14 cellular contexts compared by ENCODE assay signal in the genomic region with DNA sequence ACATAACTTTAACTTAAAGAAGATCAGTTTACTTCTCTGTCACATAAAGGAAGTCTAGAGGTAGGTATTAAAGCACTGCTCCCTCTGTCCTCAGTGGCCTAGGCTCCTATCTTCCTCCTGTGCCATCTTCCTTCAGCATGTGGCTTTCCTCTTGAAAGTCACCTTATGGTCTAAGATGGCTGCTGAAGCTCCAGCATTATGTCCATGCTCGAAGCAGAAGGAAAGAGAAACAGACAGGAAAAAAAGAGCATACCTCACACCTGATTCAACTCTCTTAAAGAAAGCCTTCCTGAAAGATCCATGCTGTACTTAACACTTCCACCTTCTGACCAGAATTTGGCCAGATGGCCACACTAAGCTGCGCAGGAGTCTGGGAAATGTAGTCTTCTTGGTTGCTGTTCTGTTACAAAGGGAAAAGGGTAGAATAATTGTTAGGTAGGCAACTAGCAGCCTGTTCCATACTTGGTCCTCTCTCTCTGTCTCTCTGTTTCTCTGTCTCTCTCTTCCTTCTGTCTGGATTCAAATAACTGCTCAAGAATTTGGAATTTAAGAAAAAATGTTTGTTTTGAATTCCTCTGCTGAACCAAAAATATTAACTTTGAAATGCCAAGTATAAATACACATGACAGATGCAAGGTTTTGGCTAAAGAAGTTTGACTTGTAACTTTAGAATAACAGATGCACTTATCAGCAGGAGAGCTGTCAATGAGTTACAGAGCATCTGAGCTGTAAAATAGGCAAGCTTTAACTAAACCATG. TPM values are rescaled to one million over a fixed set of nuclear protein-coding genes. Genes with fewer than 3 reads are reported as not detected.
DNase-seq lines count a peak whose midpoint lies in the region; ATAC-seq, FAIRE-seq and TF ChIP-seq lines count a peak whose summit lies in the region.
"Had no signal": no experiment of that assay in that cellular context is flagged by ENCODE, and none has a peak within 500 bp of the region (broad histone marks: within the 10 kb centered on the region; RNA-seq: fewer than 3 reads in every experiment).

No MANE protein-coding gene starts in this region.

- H3K4me3 ChIP-seq in H1 (ENCODE audit: extremely low read depth in 1 of 4, insufficient read depth in 2 of 4, low read depth in 3 of 4, low read length in 4 of 4) (no peak overlapping the region), osteoblast (ENCODE audit: insufficient read depth, low read length) (no peak overlapping the region)
- H3K4me3 ChIP-seq: tibial nerve had no signal

- DNase-seq in GM03348 (ENCODE audit: low spot score) = peak; percentile 66
- DNase-seq in NCI-H524 (lab: John Stamatoyannopoulos, UW) = peak; percentile 43 to 78
- DNase-seq in H1 (ENCODE audit: low read depth in 1 of 2, low spot score in 2 of 2) = no peak
- DNase-seq in osteoblast (ENCODE audit: insufficient read length, low spot score, missing footprints) = peak; percentile 38
- no peak for DNase-seq in NCI-H226
- no peak for DNase-seq in activated CD4-positive, alpha-beta memory T cell treated with anti-CD3 and anti-CD28 coated beads for 36 hours
- DNase-seq: activated CD4-positive, CD25-positive, alpha-beta regulatory T cell treated with anti-CD3 and anti-CD28 coated beads, Interleukin-2, amount 50 U/mL, for 72 hours had no signal

- H3K4me1 Mint-ChIP-seq in activated CD4-positive, alpha-beta memory T cell treated with anti-CD3 and anti-CD28 coated beads for 36 hours (ENCODE audit: low read depth) = no peaks in the 10 kb centered on the region

- no peak overlapping the region for H3K4ac ChIP-seq in H1 (replicated peaks; ENCODE audit: insufficient read length, low read depth, low read length)

- H3K36me3 Mint-ChIP-seq in activated CD4-positive, alpha-beta memory T cell treated with anti-CD3 and anti-CD28 coated beads for 36 hours = peaks cover 3% of the 10 kb centered on the region

- H3K9me3 Mint-ChIP-seq in activated CD4-positive, alpha-beta memory T cell treated with anti-CD3 and anti-CD28 coated beads for 36 hours = peaks cover 10% of the 10 kb centered on the region

- H3K27me3 ChIP-seq in H1 (replicated peaks in 1 of 4; ENCODE audit: control insufficient read depth in 3 of 4, extremely low read depth in 1 of 4, insufficient read depth in 3 of 4, low read length in 3 of 4) (no peaks in the 10 kb centered on the region), osteoblast (ENCODE audit: insufficient read depth, low read length) (peaks cover 9% of the 10 kb centered on the region)
- H3K27me3 ChIP-seq: tibial nerve had no signal

- H4K20me1 ChIP-seq in H1 (replicated peaks in 1 of 2; ENCODE audit: control insufficient read depth in 1 of 2, insufficient read depth in 2 of 2, low read length in 2 of 2) = no peaks in the 10 kb centered on the region
- no peaks in the 10 kb centered on the region for H4K20me1 ChIP-seq in osteoblast (ENCODE audit: insufficient read depth, low read length)

- H3K27ac Mint-ChIP-seq in activated CD4-positive, alpha-beta memory T cell treated with anti-CD3 and anti-CD28 coated beads for 36 hours = no peak overlapping the region

- H3K4me3 Mint-ChIP-seq in activated CD4-positive, alpha-beta memory T cell treated with anti-CD3 and anti-CD28 coated beads for 36 hours = no peak overlapping the region

- peaks cover 41% of the 10 kb centered on the region for H3K27me3 Mint-ChIP-seq in activated CD4-positive, alpha-beta memory T cell treated with anti-CD3 and anti-CD28 coated beads for 36 hours

- H3K18ac ChIP-seq in H1 (ENCODE audit: extremely low read depth, low read length) = peak overlapping the region; percentile 62; the same call in 1 of the 2 replicates

- H2BK120ac ChIP-seq in H1 (replicated peaks; ENCODE audit: low read depth, low read length) = no peak overlapping the region

- peak overlapping the region; percentile 95; the same call in 1 of the 2 replicates for H2BK15ac ChIP-seq in H1 (ENCODE audit: low read length)

- H2BK12ac ChIP-seq in H1 (ENCODE audit: low read depth, low read length) = no peak overlapping the region

- H3K9me3 ChIP-seq in H1 (ENCODE audit: insufficient read depth in 2 of 2, low read depth in 1 of 2, low read length in 1 of 2) (peaks cover 2 to 5% of the 10 kb centered on the region in 2 experiments; a peak in 2 of 4 replicates), osteoblast (ENCODE audit: low read depth, low read length) (no peaks in the 10 kb centered on the region)

- no peak overlapping the region for H4K8ac ChIP-seq in H1 (ENCODE audit: extremely low read depth, insufficient read depth, low read length)

- H2BK5ac ChIP-seq in H1 (ENCODE audit: low read depth, low read length) = no peak overlapping the region

- H3K79me2 ChIP-seq in H1 (ENCODE audit: control insufficient read depth in 1 of 2, insufficient read depth in 2 of 2, low read length in 2 of 2) (no peaks in the 10 kb centered on the region), osteoblast (ENCODE audit: insufficient read depth, low read length) (no peaks in the 10 kb centered on the region)

- H4K5ac ChIP-seq in H1 (ENCODE audit: insufficient read length, low read depth, low read length) = no peak overlapping the region

- TF ChIP-seq POLR2A in H1 (IDR thresholded peaks at IDR 0.05; ENCODE audit: control extremely low read depth in 1 of 2, low read depth in 2 of 2, low read length in 2 of 2) = no peak

- peak; percentile 63 for FAIRE-seq in H1 (lab: Jason Lieb, UNC)
- FAIRE-seq: bronchial epithelial cell, GM18507 had no signal

- no peak overlapping the region for H3K56ac ChIP-seq in H1 (replicated peaks; ENCODE audit: insufficient read length, low read depth, low read length)

- H3K36me3 ChIP-seq in H1 (ENCODE audit: control insufficient read depth in 2 of 4, insufficient read depth in 4 of 4, low read length in 3 of 4) (no peaks in the 10 kb centered on the region), osteoblast (ENCODE audit: insufficient read depth, low read length) (no peaks in the 10 kb centered on the region)
- H3K36me3 ChIP-seq: tibial nerve had no signal

- peak overlapping the region; percentile 37 for H2AFZ ChIP-seq in H1 (ENCODE audit: low read length)
- H2AFZ ChIP-seq in osteoblast (ENCODE audit: low read length) = peak overlapping the region; percentile 74

- WGBS in H1 (ENCODE audit: extremely low coverage in 1 of 2, insufficient coverage in 1 of 2, insufficient read length in 1 of 2, insufficient replicate concordance in 2 of 2, low coverage in 1 of 2, low lambda C conversion rate in 2 of 2, missing lambda C conversion rate in 1 of 2), 2 experiments = 89% methylated on average over 2 of the region's 2 CpGs; no CpG with 5 or more reads in 1 of the 2 experiments

- no peak overlapping the region for H4K91ac ChIP-seq in H1 (replicated peaks; ENCODE audit: insufficient read length, low read length)

- no peaks in the 10 kb centered on the region for H3K79me1 ChIP-seq in H1 (ENCODE audit: low read depth, low read length)

- no peak overlapping the region for H3K23ac ChIP-seq in H1 (ENCODE audit: insufficient read length)

- no peak for ATAC-seq in HG02870 (IDR thresholded peaks at IDR 0.05; ENCODE audit: unreplicated experiment)

- H3K14ac ChIP-seq in H1 (ENCODE audit: insufficient read length) = no peak overlapping the region

- no peak overlapping the region for H3K27ac ChIP-seq in H1 (ENCODE audit: low read depth, low read length)
- peak overlapping the region; percentile 47 for H3K27ac ChIP-seq in osteoblast (ENCODE audit: low read depth, low read length)
- H3K27ac ChIP-seq: epithelial cell of prostate, tibial nerve had no signal

- no peak overlapping the region for H2AK5ac ChIP-seq in H1 (ENCODE audit: low read depth, low read length)

- intact Hi-C loops in activated CD4-positive, alpha-beta memory T cell treated with anti-CD3 and anti-CD28 coated beads for 36 hours (cut with micrococcal nuclease) = no loop called here

- no peak overlapping the region for H3K4me2 ChIP-seq in H1 (ENCODE audit: insufficient read depth in 1 of 2, low read depth in 2 of 2, low read length in 2 of 2)
- peak overlapping the region; percentile 53 for H3K4me2 ChIP-seq in osteoblast (ENCODE audit: insufficient read depth, low read length)

- CTCF ChIA-PET in H1 (lab: Charles Lee; ENCODE audit: partially characterized antibody) = interaction anchor here (0.6 to 3.5 kb wide), 10 partner anchors 12 to 233 kb away, joined by 3 to 13 read pairs (median 4); a partner anchor contains a TSS
- CTCF ChIA-PET in activated CD4-positive, alpha-beta memory T cell treated with anti-CD3 and anti-CD28 coated beads for 36 hours (lab: Charles Lee) = interaction anchor here (1.6 kb wide), 1 partner anchor 12 kb away, joined by 8 read pairs; no protein-coding TSS in a partner anchor

- no peak overlapping the region; the same call in 1 of the 2 replicates for H2BK20ac ChIP-seq in H1 (ENCODE audit: low read length)

- TF ChIP-seq CTCF in H1 (IDR thresholded peaks at IDR 0.05; ENCODE audit: control extremely low read depth in 1 of 3, insufficient read depth in 1 of 3, low read depth in 1 of 3, low read length in 3 of 3) (no peak), osteoblast (IDR thresholded peaks at IDR 0.05; ENCODE audit: extremely low read depth, low read depth, low read length) (no peak)

- TF ChIP-seq RAD21 in H1 (IDR thresholded peaks at IDR 0.05 in 1 of 2, conservative IDR thresholded peaks at IDR 0.05 in 1 of 2; ENCODE audit: low read depth in 2 of 2, low read length in 2 of 2) = no peak

- POLR2A ChIA-PET in H1 (lab: Charles Lee; ENCODE audit: partially characterized antibody) = interaction anchor here (1.2 to 1.4 kb wide), 2 partner anchors 10 to 15 kb away, joined by 3 to 5 read pairs; no protein-coding TSS in a partner anchor
- POLR2A ChIA-PET in activated CD4-positive, alpha-beta memory T cell treated with anti-CD3 and anti-CD28 coated beads for 36 hours (lab: Charles Lee) = no interaction called here

- TF ChIP-seq EP300 in H1 (IDR thresholded peaks at IDR 0.05; ENCODE audit: borderline replicate concordance in 1 of 2, low read depth in 2 of 2, low read length in 2 of 2) = no peak

- H3K4me1 ChIP-seq in H1 (replicated peaks in 1 of 4; ENCODE audit: control insufficient read depth in 3 of 4, insufficient read depth in 4 of 4, low read length in 3 of 4) = peaks cover 2 to 8% (median 3%) of the 10 kb centered on the region in 4 experiments; a peak in 5 of 7 replicates
- peaks cover 19% of the 10 kb centered on the region for H3K4me1 ChIP-seq in osteoblast (ENCODE audit: insufficient read depth, low read length)

- H3K9ac ChIP-seq in H1 (replicated peaks in 1 of 4; ENCODE audit: extremely low read depth in 1 of 4, low read depth in 3 of 4, low read length in 3 of 4) = no peak overlapping the region

- H3K23me2 ChIP-seq in H1 (ENCODE audit: low read depth, low read length) = no peaks in the 10 kb centered on the region

RNA-seq across cellular contexts. Expression of a gene that starts 15.9 kb away (rescaled TPM):
- not detected in 2 replicates for total RNA-seq in H1 (2021; fragmentation: NEBNext Ultra II Directional; extraction: Animal tissue kit (Norgen Biotek cat#: 25700))
- polyA plus RNA-seq in H1 (2011; rRNA removed) = not detected in 2 replicates
- not detected for polyA plus RNA-seq in H1 (2011; cell fraction: cytosol; rRNA removed)
- not detected for polyA plus RNA-seq in H1 (2011; cell fraction: nucleus; rRNA removed)
- not detected in 4 replicates for polyA plus RNA-seq in H1 (2012, experiment 1 of 2)
- polyA plus RNA-seq in H1 (2012, experiment 2 of 2) = not detected
- polyA plus RNA-seq in H1 (2013, experiment 1 of 2) = not detected
- not detected for polyA plus RNA-seq in H1 (2013, experiment 2 of 2)
- polyA minus RNA-seq in H1 (2011; rRNA and poly(A)+ RNA removed) = not detected in 2 replicates
- not detected for polyA minus RNA-seq in H1 (2011; cell fraction: cytosol; rRNA and poly(A)+ RNA removed)
- polyA minus RNA-seq in H1 (2011; cell fraction: nucleus; rRNA and poly(A)+ RNA removed) = not detected
- not detected in 2 replicates for total RNA-seq in osteoblast
- not detected for total RNA-seq in activated CD4-positive, alpha-beta memory T cell treated with anti-CD3 and anti-CD28 coated beads for 36 hours
- total RNA-seq: bronchial epithelial cell, MCF 10A, NCI-H460, tibial nerve had no signal

Comparison
In these comparisons a context has a peak if more than half of its experiments do, and no peak if none do; other contexts are left out.
1. DNase-seq: peak in GM03348 (single experiment), NCI-H524 (2 of 2) and osteoblast (single experiment); none in H1 (0 of 2), NCI-H226 (single experiment) and activated CD4-positive, alpha-beta memory T cell treated with anti-CD3 and anti-CD28 coated beads for 36 hours (single experiment).